In the genomic region with DNA sequence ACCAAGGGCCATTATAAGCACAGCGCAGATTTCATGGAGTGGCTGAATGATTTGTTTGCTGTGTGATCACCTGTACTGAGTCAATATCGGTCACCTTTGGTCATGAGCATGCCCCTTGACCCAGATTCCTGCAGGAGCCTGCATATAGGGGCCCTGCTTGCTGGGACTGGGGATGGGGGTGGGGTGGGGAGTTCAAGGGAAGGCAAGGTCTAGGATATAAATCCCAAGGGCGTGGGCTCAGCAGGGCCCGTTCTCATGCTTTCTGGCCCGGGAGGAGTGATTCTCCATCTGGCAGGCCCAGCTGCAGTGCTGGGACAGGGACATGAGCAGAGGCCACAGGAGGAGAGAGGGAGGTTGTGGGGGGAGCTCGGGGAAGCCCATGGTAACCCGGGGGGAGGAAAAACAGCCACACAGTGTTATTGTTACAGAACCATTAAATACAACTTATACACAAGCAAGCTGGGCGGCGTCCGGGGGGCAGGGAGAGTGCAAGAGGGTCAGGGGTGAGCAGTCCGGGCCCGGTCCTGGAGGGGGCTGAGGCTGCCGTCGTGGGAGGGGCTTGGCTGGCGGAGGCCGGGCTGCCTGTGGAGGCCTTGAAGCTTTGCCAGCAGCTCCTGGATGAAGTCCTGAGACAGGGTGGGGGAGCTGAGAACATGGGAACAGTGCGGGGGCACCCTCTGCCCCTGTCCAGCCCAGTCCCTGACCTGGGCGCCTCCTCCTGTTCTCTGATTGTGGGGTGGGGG, we compare ENCODE assay signal across 11 cellular contexts. TPM values are rescaled to one million over a fixed set of nuclear protein-coding genes. Genes with fewer than 3 reads are reported as not detected.
A peak's percentile ranks its signal among the peaks of the same experiment; 100 is the strongest.
DNase-seq lines count a peak whose midpoint lies in the region.
"Had no signal": no experiment of that assay in that cellular context is flagged by ENCODE, and none has a peak within 500 bp of the region (broad histone marks: within the 10 kb centered on the region; RNA-seq: fewer than 3 reads in every experiment).

No MANE protein-coding gene starts in this region.

- DNase-seq in EH (ENCODE audit: low read depth) = peak; percentile 47
- DNase-seq in anterior cingulate cortex (lab: John Stamatoyannopoulos, UW) = peak in 49 of 58 donors; percentile 7 to 93 (median 66)
- DNase-seq in hepatic stellate cell (ENCODE audit: low spot score) = peak; percentile 68
- DNase-seq in posterior vena cava (ENCODE audit: low spot score) = peak; percentile 90
- DNase-seq in cerebellar cortex (ENCODE audit: low spot score) = no peak
- no peak for DNase-seq in mesenteric fat pad (ENCODE audit: low spot score)
- DNase-seq in DMS153 (lab: John Stamatoyannopoulos, UW) = no peak
- DNase-seq in NCI-H2081 treated with DMSO at 0.1 percent for 48 hours (lab: John Stamatoyannopoulos, UW) = no peak
- DNase-seq: DMS79; stimulated activated CD4-positive, alpha-beta T cell treated with anti-CD3 and anti-CD28 coated beads, Interleukin-2, amount 100 ng/mL, for 24 hours had no signal

- intact Hi-C loops in posterior vena cava (cut with DNase I) = loop anchor here in 1 of 2 donors (5.0 kb wide), 1 partner anchor 71 kb away; no protein-coding TSS in a partner anchor

RNA-seq across cellular contexts. Expression of a gene that starts 5.2 kb away (rescaled TPM):
- total RNA-seq in posterior vena cava = 100 to 1,000 TPM; 314 to 462 TPM
- total RNA-seq in mesenteric fat pad = 193 TPM
- total RNA-seq: RPMI7951 had no signal

RNA-seq across cellular contexts. Expression of a gene that starts 13.4 kb away (rescaled TPM):
- 10 to 100 TPM; 25.1 to 39.7 TPM for total RNA-seq in posterior vena cava
- 13.8 TPM for total RNA-seq in mesenteric fat pad

RNA-seq across cellular contexts. Expression of a gene that starts 27.0 kb away (rescaled TPM):
- total RNA-seq in posterior vena cava (under 1 TPM; 0.14 to 0.65 TPM), mesenteric fat pad (not detected)

RNA-seq across cellular contexts. Expression of a gene that starts 53.1 kb away (rescaled TPM):
- total RNA-seq in posterior vena cava (1 to 10 TPM; 1.1 to 1.2 TPM), mesenteric fat pad (2.2 TPM)
- total RNA-seq: RPMI7951 had no signal

Comparison
In these comparisons a context has a peak if more than half of its experiments do, and no peak if none do; other contexts are left out.
1. DNase-seq: peak in EH (single experiment), anterior cingulate cortex (49 of 58), hepatic stellate cell (single experiment) and posterior vena cava (single experiment); none in cerebellar cortex (single experiment), mesenteric fat pad (single experiment), DMS153 (single experiment) and NCI-H2081 treated with DMSO at 0.1 percent for 48 hours (single experiment).